In the genomic region with DNA sequence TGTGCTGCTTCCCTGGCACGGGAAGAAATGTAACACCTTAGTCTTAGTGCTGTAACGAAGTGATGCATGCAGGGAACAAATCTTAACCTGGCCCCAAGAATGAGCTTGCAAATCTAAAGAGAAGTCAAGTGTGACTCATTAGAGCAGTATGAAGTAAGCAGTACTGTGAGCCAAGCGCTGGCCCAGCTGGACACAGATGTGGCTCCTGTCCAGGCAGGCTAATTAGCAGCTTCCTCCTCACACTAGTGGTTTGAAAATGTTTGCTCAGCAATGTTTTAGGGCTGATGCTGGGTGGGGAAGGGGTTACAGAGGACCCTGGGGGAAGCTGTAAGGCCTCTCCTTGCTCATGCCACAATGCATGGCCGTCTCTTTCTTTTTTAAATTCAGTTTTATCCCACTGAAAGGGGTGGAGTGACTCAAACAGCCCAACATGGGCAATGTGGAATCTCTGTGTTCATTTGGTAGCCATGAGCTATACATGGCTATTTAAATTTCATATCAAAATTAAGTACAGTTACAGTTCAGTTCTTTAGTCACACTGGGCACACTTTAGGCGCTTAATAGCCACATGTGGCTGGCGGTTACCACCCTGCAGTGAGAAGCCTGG, we compare ENCODE assay signal across 8 cellular contexts. TPM values are rescaled to one million over a fixed set of nuclear protein-coding genes. Genes with fewer than 3 reads are reported as not detected.
A peak's percentile ranks its signal among the peaks of the same experiment; 100 is the strongest.
DNase-seq lines count a peak whose midpoint lies in the region; ATAC-seq and TF ChIP-seq lines count a peak whose summit lies in the region.

No MANE protein-coding gene starts in this region.

- H3K27ac Mint-ChIP-seq in WTC11: no peak overlapping the region

- peak; percentile 43 for ATAC-seq in WTC11
- ATAC-seq in left ventricle myocardium superior: peak; percentile 97
- ATAC-seq in HG02588 (IDR thresholded peaks at IDR 0.05; ENCODE audit: unreplicated experiment): no peak
- no peak for ATAC-seq in GM21390 (IDR thresholded peaks at IDR 0.05; ENCODE audit: unreplicated experiment)
- ATAC-seq in GM19395 (IDR thresholded peaks at IDR 0.05; ENCODE audit: unreplicated experiment): no peak

- POLR2A ChIA-PET in AG04449 (lab: Yijun Ruan, JAX): interaction anchor here (0.6 kb wide), 1 partner anchor 480 kb away, joined by 3 read pairs; no protein-coding TSS in a partner anchor
- POLR2A ChIA-PET in WTC11 (lab: Charles Lee): no interaction called here

- DNase-seq in AG04449 (ENCODE audit: low read depth, low spot score) (peak; percentile 42), LoVo (ENCODE audit: low spot score) (peak; percentile 39), WTC11 (ENCODE audit: low spot score) (no peak), left ventricle myocardium superior (peak; percentile 78), stromal cell of bone marrow (ENCODE audit: low read depth) (peak; percentile 65)

- no peaks in the 10 kb centered on the region for H3K36me3 Mint-ChIP-seq in WTC11

- no peak overlapping the region; the same call in 1 of the 2 replicates for H3K4me3 ChIP-seq in AG04449 (ENCODE audit: low read depth, low read length)

- CTCF ChIA-PET in AG04449 (lab: Yijun Ruan, JAX) (interaction anchor here (0.6 to 2.9 kb wide), 13 partner anchors 9 to 707 kb away, joined by 3 to 21 read pairs (median 3); a partner anchor contains a TSS), WTC11 (lab: Charles Lee) (interaction anchor here (0.5 to 2.4 kb wide), 3 partner anchors 47 to 695 kb away, joined by 3 to 12 read pairs (median 3); no protein-coding TSS in a partner anchor)

- no peaks in the 10 kb centered on the region for H3K27me3 Mint-ChIP-seq in WTC11 (ENCODE audit: low read depth)

- no peak for TF ChIP-seq CTCF in AG04449 (IDR thresholded peaks at IDR 0.05; ENCODE audit: insufficient read depth, low read length, missing control alignments)
- no peak for TF ChIP-seq CTCF in WTC11 (IDR thresholded peaks at IDR 0.05)

- H3K4me3 Mint-ChIP-seq in WTC11: no peak overlapping the region

- intact Hi-C loops in left ventricle myocardium superior (cut with micrococcal nuclease): no loop called here

- H3K9me3 Mint-ChIP-seq in WTC11: no peaks in the 10 kb centered on the region

- peaks cover 4% of the 10 kb centered on the region; the same call in 1 of the 2 replicates for H3K4me1 Mint-ChIP-seq in WTC11

TF ChIP-seq in WTC11, 78 proteins besides CTCF, POLR2A, EP300 and RAD21:
- TF ChIP-seq, protein P1, sequence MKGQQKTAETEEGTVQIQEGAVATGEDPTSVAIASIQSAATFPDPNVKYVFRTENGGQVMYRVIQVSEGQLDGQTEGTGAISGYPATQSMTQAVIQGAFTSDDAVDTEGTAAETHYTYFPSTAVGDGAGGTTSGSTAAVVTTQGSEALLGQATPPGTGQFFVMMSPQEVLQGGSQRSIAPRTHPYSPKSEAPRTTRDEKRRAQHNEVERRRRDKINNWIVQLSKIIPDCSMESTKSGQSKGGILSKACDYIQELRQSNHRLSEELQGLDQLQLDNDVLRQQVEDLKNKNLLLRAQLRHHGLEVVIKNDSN (CRISPR knock-in tag; IDR thresholded peaks at IDR 0.05): no peak
- TF ChIP-seq NR3C1 (CRISPR knock-in tag; conservative IDR thresholded peaks at IDR 0.05; ENCODE audit: low read depth) (no peak), SMAD3 (CRISPR knock-in tag; IDR thresholded peaks at IDR 0.05; ENCODE audit: borderline replicate concordance) (no peak), EMX1 (CRISPR knock-in tag; IDR thresholded peaks at IDR 0.05) (no peak), ATF1 (CRISPR knock-in tag; IDR thresholded peaks at IDR 0.05) (no peak), NR1H2 (CRISPR knock-in tag; IDR thresholded peaks at IDR 0.05) (no peak), FOXJ3 (CRISPR knock-in tag; IDR thresholded peaks at IDR 0.05; ENCODE audit: borderline replicate concordance) (no peak), RORB (CRISPR knock-in tag; IDR thresholded peaks at IDR 0.05) (no peak)
- TF ChIP-seq, protein P2, sequence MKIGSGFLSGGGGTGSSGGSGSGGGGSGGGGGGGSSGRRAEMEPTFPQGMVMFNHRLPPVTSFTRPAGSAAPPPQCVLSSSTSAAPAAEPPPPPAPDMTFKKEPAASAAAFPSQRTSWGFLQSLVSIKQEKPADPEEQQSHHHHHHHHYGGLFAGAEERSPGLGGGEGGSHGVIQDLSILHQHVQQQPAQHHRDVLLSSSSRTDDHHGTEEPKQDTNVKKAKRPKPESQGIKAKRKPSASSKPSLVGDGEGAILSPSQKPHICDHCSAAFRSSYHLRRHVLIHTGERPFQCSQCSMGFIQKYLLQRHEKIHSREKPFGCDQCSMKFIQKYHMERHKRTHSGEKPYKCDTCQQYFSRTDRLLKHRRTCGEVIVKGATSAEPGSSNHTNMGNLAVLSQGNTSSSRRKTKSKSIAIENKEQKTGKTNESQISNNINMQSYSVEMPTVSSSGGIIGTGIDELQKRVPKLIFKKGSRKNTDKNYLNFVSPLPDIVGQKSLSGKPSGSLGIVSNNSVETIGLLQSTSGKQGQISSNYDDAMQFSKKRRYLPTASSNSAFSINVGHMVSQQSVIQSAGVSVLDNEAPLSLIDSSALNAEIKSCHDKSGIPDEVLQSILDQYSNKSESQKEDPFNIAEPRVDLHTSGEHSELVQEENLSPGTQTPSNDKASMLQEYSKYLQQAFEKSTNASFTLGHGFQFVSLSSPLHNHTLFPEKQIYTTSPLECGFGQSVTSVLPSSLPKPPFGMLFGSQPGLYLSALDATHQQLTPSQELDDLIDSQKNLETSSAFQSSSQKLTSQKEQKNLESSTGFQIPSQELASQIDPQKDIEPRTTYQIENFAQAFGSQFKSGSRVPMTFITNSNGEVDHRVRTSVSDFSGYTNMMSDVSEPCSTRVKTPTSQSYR (CRISPR knock-in tag; IDR thresholded peaks at IDR 0.05): no peak
- TF ChIP-seq, protein P3, sequence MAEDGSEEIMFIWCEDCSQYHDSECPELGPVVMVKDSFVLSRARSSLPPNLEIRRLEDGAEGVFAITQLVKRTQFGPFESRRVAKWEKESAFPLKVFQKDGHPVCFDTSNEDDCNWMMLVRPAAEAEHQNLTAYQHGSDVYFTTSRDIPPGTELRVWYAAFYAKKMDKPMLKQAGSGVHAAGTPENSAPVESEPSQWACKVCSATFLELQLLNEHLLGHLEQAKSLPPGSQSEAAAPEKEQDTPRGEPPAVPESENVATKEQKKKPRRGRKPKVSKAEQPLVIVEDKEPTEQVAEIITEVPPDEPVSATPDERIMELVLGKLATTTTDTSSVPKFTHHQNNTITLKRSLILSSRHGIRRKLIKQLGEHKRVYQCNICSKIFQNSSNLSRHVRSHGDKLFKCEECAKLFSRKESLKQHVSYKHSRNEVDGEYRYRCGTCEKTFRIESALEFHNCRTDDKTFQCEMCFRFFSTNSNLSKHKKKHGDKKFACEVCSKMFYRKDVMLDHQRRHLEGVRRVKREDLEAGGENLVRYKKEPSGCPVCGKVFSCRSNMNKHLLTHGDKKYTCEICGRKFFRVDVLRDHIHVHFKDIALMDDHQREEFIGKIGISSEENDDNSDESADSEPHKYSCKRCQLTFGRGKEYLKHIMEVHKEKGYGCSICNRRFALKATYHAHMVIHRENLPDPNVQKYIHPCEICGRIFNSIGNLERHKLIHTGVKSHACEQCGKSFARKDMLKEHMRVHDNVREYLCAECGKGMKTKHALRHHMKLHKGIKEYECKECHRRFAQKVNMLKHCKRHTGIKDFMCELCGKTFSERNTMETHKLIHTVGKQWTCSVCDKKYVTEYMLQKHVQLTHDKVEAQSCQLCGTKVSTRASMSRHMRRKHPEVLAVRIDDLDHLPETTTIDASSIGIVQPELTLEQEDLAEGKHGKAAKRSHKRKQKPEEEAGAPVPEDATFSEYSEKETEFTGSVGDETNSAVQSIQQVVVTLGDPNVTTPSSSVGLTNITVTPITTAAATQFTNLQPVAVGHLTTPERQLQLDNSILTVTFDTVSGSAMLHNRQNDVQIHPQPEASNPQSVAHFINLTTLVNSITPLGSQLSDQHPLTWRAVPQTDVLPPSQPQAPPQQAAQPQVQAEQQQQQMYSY (CRISPR knock-in tag; IDR thresholded peaks at IDR 0.05): no peak
- TF ChIP-seq, protein P4, sequence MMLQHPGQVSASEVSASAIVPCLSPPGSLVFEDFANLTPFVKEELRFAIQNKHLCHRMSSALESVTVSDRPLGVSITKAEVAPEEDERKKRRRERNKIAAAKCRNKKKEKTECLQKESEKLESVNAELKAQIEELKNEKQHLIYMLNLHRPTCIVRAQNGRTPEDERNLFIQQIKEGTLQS (CRISPR knock-in tag; conservative IDR thresholded peaks at IDR 0.05): no peak

RNA-seq across cellular contexts. Expression of a gene that starts 48.9 kb away (rescaled TPM):
- total RNA-seq in WTC11 (2021): 0.57 to 0.80 TPM (median 0.73 TPM) in 3 replicates
- total RNA-seq in left ventricle myocardium superior: 0.74 TPM

Comparison
In these comparisons a context has a peak if more than half of its experiments do, and no peak if none do; other contexts are left out.
1. ATAC-seq: peak in WTC11 (single experiment) and left ventricle myocardium superior (single experiment); none in HG02588 (single experiment), GM21390 (single experiment) and GM19395 (single experiment).